ENCODE assay signal across 1 cellular context in genomic region chr5:172178301-172179031, GRCh38.
TF ChIP-seq lines count a peak whose summit lies in the region.

No MANE protein-coding gene starts in this region.

TF ChIP-seq in SK-N-SH, 30 proteins besides CTCF, POLR2A, EP300 and RAD21 (continued from another document):
- no peak for TF ChIP-seq MXI1 (IDR thresholded peaks at IDR 0.05; ENCODE audit: low read depth, low read length)
- no peak for TF ChIP-seq TCF12 (IDR thresholded peaks at IDR 0.05)
- TF ChIP-seq EZH2phosphoT487 (IDR thresholded peaks at IDR 0.05; ENCODE audit: borderline replicate concordance, low read depth): no peak
- no peak for TF ChIP-seq YY1 (IDR thresholded peaks at IDR 0.05; ENCODE audit: low read depth)
- no peak for TF ChIP-seq MEF2A (IDR thresholded peaks at IDR 0.05; ENCODE audit: borderline replicate concordance, low read depth)
- TF ChIP-seq ELF1 (IDR thresholded peaks at IDR 0.05): no peak
- TF ChIP-seq GABPA (IDR thresholded peaks at IDR 0.05; ENCODE audit: low read depth): no peak
- no peak for TF ChIP-seq TEAD4 (IDR thresholded peaks at IDR 0.05; ENCODE audit: borderline replicate concordance, insufficient read depth)
- TF ChIP-seq GATA2 (CRISPR knock-in tag; IDR thresholded peaks at IDR 0.05): no peak
TF ChIP-seq in SK-N-SH: peak in this region for 0.
